Comparison of ENCODE assay signal across 1 cellular context in genomic region chr13:93316848-93317247, GRCh38.
TF ChIP-seq lines count a peak whose summit lies in the region.

No MANE protein-coding gene starts in this region.

TF ChIP-seq in GM23338, 12 proteins besides CTCF, POLR2A, EP300 and RAD21 (continued from another document):
- TF ChIP-seq ZNF462 (CRISPR knock-in tag; IDR thresholded peaks at IDR 0.05), result no peak
- no peak for TF ChIP-seq ZNF114 (CRISPR knock-in tag; IDR thresholded peaks at IDR 0.05)
